ENCODE assay signal across 1 cellular context in the genomic region with DNA sequence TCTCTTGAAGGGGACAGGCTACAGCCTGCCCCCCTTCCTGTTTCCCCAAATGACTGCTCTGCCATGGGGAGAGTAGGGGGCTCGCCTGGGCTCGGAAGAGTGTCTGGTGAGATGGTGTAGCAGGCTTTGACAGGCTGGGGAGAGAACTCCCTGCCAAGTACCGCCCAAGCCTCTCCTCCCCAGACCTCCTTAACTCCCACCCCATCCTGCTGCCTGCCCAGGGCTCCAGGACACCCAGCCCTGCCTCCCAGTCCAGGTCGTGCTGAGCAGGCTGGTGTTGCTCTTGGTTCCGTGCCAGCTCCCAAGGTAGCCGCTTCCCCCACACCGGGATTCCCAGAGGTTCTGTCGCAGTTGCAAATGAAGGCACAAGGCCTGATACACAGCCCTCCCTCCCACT.
TF ChIP-seq lines count a peak whose summit lies in the region.

No MANE protein-coding gene starts in this region.

TF ChIP-seq in SK-N-SH treated with all-trans-retinoic acid at 6 μM for 48 hours, 23 proteins besides CTCF, POLR2A, EP300 and RAD21 (continued from another document):
- TF ChIP-seq, protein P1, sequence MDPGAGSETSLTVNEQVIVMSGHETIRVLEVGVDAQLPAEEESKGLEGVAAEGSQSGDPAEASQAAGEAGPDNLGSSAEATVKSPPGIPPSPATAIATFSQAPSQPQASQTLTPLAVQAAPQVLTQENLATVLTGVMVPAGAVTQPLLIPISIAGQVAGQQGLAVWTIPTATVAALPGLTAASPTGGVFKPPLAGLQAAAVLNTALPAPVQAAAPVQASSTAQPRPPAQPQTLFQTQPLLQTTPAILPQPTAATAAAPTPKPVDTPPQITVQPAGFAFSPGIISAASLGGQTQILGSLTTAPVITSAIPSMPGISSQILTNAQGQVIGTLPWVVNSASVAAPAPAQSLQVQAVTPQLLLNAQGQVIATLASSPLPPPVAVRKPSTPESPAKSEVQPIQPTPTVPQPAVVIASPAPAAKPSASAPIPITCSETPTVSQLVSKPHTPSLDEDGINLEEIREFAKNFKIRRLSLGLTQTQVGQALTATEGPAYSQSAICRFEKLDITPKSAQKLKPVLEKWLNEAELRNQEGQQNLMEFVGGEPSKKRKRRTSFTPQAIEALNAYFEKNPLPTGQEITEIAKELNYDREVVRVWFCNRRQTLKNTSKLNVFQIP (CRISPR knock-in tag; IDR thresholded peaks at IDR 0.05; ENCODE audit: borderline replicate concordance, low read depth): no peak
- no peak for TF ChIP-seq TOX (CRISPR knock-in tag; IDR thresholded peaks at IDR 0.05; ENCODE audit: borderline replicate concordance)
- TF ChIP-seq, protein P2, sequence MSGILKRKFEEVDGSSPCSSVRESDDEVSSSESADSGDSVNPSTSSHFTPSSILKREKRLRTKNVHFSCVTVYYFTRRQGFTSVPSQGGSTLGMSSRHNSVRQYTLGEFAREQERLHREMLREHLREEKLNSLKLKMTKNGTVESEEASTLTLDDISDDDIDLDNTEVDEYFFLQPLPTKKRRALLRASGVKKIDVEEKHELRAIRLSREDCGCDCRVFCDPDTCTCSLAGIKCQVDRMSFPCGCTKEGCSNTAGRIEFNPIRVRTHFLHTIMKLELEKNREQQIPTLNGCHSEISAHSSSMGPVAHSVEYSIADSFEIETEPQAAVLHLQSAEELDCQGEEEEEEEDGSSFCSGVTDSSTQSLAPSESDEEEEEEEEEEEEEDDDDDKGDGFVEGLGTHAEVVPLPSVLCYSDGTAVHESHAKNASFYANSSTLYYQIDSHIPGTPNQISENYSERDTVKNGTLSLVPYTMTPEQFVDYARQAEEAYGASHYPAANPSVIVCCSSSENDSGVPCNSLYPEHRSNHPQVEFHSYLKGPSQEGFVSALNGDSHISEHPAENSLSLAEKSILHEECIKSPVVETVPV (CRISPR knock-in tag; IDR thresholded peaks at IDR 0.05): no peak
- TF ChIP-seq ZFP3 (CRISPR knock-in tag; IDR thresholded peaks at IDR 0.05): no peak
- no peak for TF ChIP-seq ZNF70 (CRISPR knock-in tag; IDR thresholded peaks at IDR 0.05)
- no peak for TF ChIP-seq CSDC2 (CRISPR knock-in tag; IDR thresholded peaks at IDR 0.05)
